ENCODE assay signal across 9 cellular contexts in the genomic region with DNA sequence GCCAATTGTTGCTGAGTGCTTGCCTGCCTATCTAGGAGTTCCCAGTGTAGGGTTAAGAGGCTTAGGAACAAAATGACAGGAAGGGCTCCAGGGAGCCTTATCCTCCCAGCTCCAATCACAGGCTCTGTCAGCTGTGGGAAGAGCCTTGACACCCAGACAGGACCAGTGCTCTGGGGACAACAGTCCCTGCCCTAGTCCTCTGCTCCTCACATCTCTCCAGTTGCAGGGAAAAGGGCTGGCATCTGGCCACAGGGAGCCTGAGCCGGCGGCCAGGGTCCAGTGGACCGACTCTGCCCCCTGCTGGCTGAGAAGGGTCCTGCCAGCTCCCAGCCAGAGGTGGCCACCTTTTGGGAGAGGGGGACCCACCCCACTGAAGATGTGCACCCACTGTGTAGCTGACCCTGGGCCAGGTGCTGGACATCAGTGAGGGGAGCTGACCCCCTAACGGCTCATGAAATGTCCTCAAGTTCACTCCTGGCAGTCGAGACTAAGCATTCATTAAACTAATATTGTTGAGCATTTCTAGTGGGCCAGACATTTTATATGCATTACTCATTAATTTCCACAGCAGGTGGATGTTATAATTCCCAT. TPM values are rescaled to one million over a fixed set of nuclear protein-coding genes. Genes with fewer than 3 reads are reported as not detected.
DNase-seq lines count a peak whose midpoint lies in the region; ATAC-seq and TF ChIP-seq lines count a peak whose summit lies in the region.
"Had no signal": no experiment of that assay in that cellular context is flagged by ENCODE, and none has a peak within 500 bp of the region (broad histone marks: within the 10 kb centered on the region; RNA-seq: fewer than 3 reads in every experiment).

No MANE protein-coding gene starts in this region.

- H3K4me1 Mint-ChIP-seq in chondrocyte (ENCODE audit: low read depth), result peaks cover 51% of the 10 kb centered on the region

- H3K27ac Mint-ChIP-seq in chondrocyte (ENCODE audit: unreplicated experiment), result peak overlapping the region; percentile 95

- no peak overlapping the region for H3K4me3 Mint-ChIP-seq in chondrocyte (ENCODE audit: unreplicated experiment)
- H3K4me3 Mint-ChIP-seq: dendritic cell treated with granulocyte-macrophage colony-stimulating factor and Interleukin-4, amounts not matched to agents 40 ng/mL and 50 ng/mL, for 4 days had no signal

- no peaks in the 10 kb centered on the region for H3K9me3 Mint-ChIP-seq in chondrocyte (ENCODE audit: low read depth)
- H3K9me3 Mint-ChIP-seq: dendritic cell treated with granulocyte-macrophage colony-stimulating factor and Interleukin-4, amounts not matched to agents 40 ng/mL and 50 ng/mL, for 4 days had no signal

- peak; percentile 63 for DNase-seq in GM12865 (ENCODE audit: low read depth)
- DNase-seq in NCI-H1694 treated with DMSO at 0.1 percent for 48 hours (lab: John Stamatoyannopoulos, UW), result peak; percentile 41
- no peak for DNase-seq in chondrocyte (ENCODE audit: low spot score)
- peak; percentile 85 for DNase-seq in left kidney (ENCODE audit: low read depth, low spot score)
- peak; percentile 50 to 66 for DNase-seq in stimulated activated CD4-positive, alpha-beta T cell treated with anti-CD3 and anti-CD28 coated beads, Interleukin-4, amount 100 ng/mL, for 4 hours
- DNase-seq in GM19238 (ENCODE audit: insufficient read length, low spot score), result no peak

- peaks cover 11% of the 10 kb centered on the region for H3K36me3 Mint-ChIP-seq in chondrocyte (ENCODE audit: low read depth)

- no peaks in the 10 kb centered on the region for H3K27me3 Mint-ChIP-seq in chondrocyte (ENCODE audit: low read depth)
- H3K27me3 Mint-ChIP-seq: dendritic cell treated with granulocyte-macrophage colony-stimulating factor and Interleukin-4, amounts not matched to agents 40 ng/mL and 50 ng/mL, for 4 days had no signal

- H3K4me3 ChIP-seq in GM12865 (ENCODE audit: low read depth, low read length), result no peak overlapping the region

- ATAC-seq in activated CD4-positive, CD25-positive, alpha-beta regulatory T cell treated with anti-CD3 and anti-CD28 coated beads, Interleukin-2, amount 50 U/mL, for 24 hours, result peak; percentile 20 to 30
- ATAC-seq in GM19035 (IDR thresholded peaks at IDR 0.05; ENCODE audit: unreplicated experiment), result no peak

- TF ChIP-seq CTCF in GM12865 (IDR thresholded peaks at IDR 0.05; ENCODE audit: insufficient read depth, low read depth, low read length, missing control alignments), result peak; percentile 95
- TF ChIP-seq CTCF in chondrocyte (IDR thresholded peaks at IDR 0.05), result peak; percentile 99

RNA-seq across cellular contexts. Expression of a gene that starts 17.6 kb away (rescaled TPM):
- total RNA-seq in chondrocyte, result 27.3 to 29.8 TPM (median 28.7 TPM) in 3 replicates

Comparison
In these comparisons a context has a peak if more than half of its experiments do, and no peak if none do; other contexts are left out.
1. DNase-seq: peak in GM12865 (single experiment), NCI-H1694 treated with DMSO at 0.1 percent for 48 hours (single experiment), left kidney (single experiment) and stimulated activated CD4-positive, alpha-beta T cell treated with anti-CD3 and anti-CD28 coated beads, Interleukin-4, amount 100 ng/mL, for 4 hours (2 of 2); none in chondrocyte (single experiment) and GM19238 (single experiment).